ENCODE assay signal across 19 cellular contexts in the genomic region with DNA sequence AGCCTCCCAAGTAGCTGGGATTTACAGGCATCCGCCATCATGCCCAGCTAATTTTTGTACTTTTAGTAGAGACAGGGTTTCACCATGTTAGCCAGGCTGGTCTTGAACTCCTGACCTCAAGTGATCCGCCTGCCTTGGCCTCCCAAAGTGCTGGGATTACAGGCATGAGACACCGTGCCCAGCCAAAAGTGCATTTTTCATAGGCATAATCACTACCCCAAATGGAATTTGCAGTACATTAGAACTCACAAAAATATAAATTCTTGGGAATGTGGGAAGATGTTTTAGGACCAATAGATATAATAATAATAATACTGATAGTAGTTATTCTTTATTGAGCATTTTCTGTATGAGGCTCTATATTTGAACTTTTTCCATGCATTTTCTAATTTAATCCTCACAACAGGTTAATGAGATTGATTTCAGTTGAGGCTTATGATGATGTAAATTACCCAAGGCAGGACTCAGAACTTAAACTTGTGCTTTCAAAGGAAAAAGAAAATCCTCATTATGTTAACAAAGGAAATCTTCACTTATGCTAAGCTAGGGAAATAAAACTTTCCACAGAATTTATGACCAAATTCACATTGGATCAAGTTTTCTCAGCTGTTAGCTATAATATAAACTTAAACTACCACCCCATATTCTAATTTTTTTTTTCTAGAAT.
A peak's percentile ranks its signal among the peaks of the same experiment; 100 is the strongest.
DNase-seq lines count a peak whose midpoint lies in the region; ATAC-seq and TF ChIP-seq lines count a peak whose summit lies in the region.
"Had no signal": no experiment of that assay in that cellular context is flagged by ENCODE, and none has a peak within 500 bp of the region (broad histone marks: within the 10 kb centered on the region; RNA-seq: fewer than 3 reads in every experiment).

No MANE protein-coding gene starts in this region.

- no peaks in the 10 kb centered on the region for H3K36me3 ChIP-seq in HCT116 (ENCODE audit: control insufficient read depth in 1 of 2, insufficient read depth in 2 of 2, low read length in 2 of 2)
- peaks cover 3 to 17% of the 10 kb centered on the region in 2 experiments for H3K36me3 ChIP-seq in mesenchymal stem cell (ENCODE audit: control insufficient read depth in 1 of 2, insufficient read depth in 2 of 2, low read depth in 1 of 2, low read length in 2 of 2)
- no peaks in the 10 kb centered on the region for H3K36me3 ChIP-seq in gastroesophageal sphincter

- H3K23ac ChIP-seq in mesenchymal stem cell (ENCODE audit: low read length in 2 of 2), result no peak overlapping the region

- H3K27me3 ChIP-seq in HCT116 (ENCODE audit: insufficient read depth, low read length) (no peaks in the 10 kb centered on the region), mesenchymal stem cell (ENCODE audit: control insufficient read depth in 1 of 2, insufficient read depth in 1 of 2, low read length in 2 of 2) (no peaks in the 10 kb centered on the region), gastroesophageal sphincter (no peaks in the 10 kb centered on the region)
- H3K27me3 ChIP-seq: SJSA1 had no signal

- peaks cover 27% of the 10 kb centered on the region for H3K79me2 ChIP-seq in HCT116 (ENCODE audit: insufficient read depth, low read length)

- H3K27ac ChIP-seq in HCT116 (ENCODE audit: low read depth, low read length) (no peak overlapping the region), mesenchymal stem cell (ENCODE audit: low read length, poor library complexity, severe bottlenecking) (no peak overlapping the region), gastroesophageal sphincter (no peak overlapping the region)
- H3K27ac ChIP-seq: RWPE1 had no signal

- H2BK120ac ChIP-seq in mesenchymal stem cell (ENCODE audit: low read depth, low read length), result no peak overlapping the region

- WGBS in mesenchymal stem cell, result 78% methylated on average over 2 of the region's 3 CpGs
- WGBS in gastroesophageal sphincter (ENCODE audit: low coverage in 1 of 2), 2 donors, result 62 to 77% methylated on average over 2 to 3 of the region's 3 CpGs

- TF ChIP-seq CTCF in HCT116 (IDR thresholded peaks at IDR 0.05 in 2 of 3, conservative IDR thresholded peaks at IDR 0.05 in 1 of 3; ENCODE audit: borderline replicate concordance in 1 of 3, insufficient read depth in 1 of 3, low read depth in 2 of 3, low read length in 2 of 3) (no peak), cardiac fibroblast (IDR thresholded peaks at IDR 0.05; ENCODE audit: low read depth, low read length) (no peak), gastroesophageal sphincter (IDR thresholded peaks at IDR 0.05) (no peak)

- no peaks in the 10 kb centered on the region for H3K36me3 Mint-ChIP-seq in activated CD4-positive, alpha-beta T cell treated with anti-CD3 and anti-CD28 coated beads, Interleukin-2, amount 10 ng/mL, durations not matched to agents 24 days and 14 days (ENCODE audit: low read depth)
- H3K36me3 Mint-ChIP-seq: CD14-positive monocyte had no signal

- no peak overlapping the region for H4K8ac ChIP-seq in mesenchymal stem cell (ENCODE audit: low read length)

- no peaks in the 10 kb centered on the region for H3K9me2 ChIP-seq in HCT116 (ENCODE audit: insufficient read depth)

- H3K27me3 Mint-ChIP-seq in activated CD4-positive, alpha-beta T cell treated with anti-CD3 and anti-CD28 coated beads, Interleukin-2, amount 10 ng/mL, durations not matched to agents 24 days and 14 days, result peaks cover 4% of the 10 kb centered on the region

- TF ChIP-seq RAD21 in HCT116 (IDR thresholded peaks at IDR 0.05; ENCODE audit: low read depth), result no peak

- no peak overlapping the region for H3K4ac ChIP-seq in mesenchymal stem cell (ENCODE audit: low read depth in 1 of 2, low read length in 2 of 2)

- RAD21 ChIA-PET in HCT116 (lab: Charles Lee; ENCODE audit: low non-redundant PET in 1 of 2, low total read pairs in 2 of 2, uncharacterized antibody in 2 of 2, unreplicated experiment in 2 of 2), result no interaction called here

- BruUV-seq in HCT116 (replicated peaks; lab: Mats Ljungman, UMichigan), result no TSS peak

- H3K9me3 Mint-ChIP-seq in activated CD4-positive, alpha-beta T cell treated with anti-CD3 and anti-CD28 coated beads, Interleukin-2, amount 10 ng/mL, durations not matched to agents 24 days and 14 days, result no peaks in the 10 kb centered on the region

- H3K4me1 Mint-ChIP-seq in activated CD4-positive, alpha-beta T cell treated with anti-CD3 and anti-CD28 coated beads, Interleukin-2, amount 10 ng/mL, durations not matched to agents 24 days and 14 days, result no peaks in the 10 kb centered on the region

- no peak overlapping the region for H3K4me3 ChIP-seq in HCT116 (replicated peaks in 1 of 2; ENCODE audit: low read depth in 1 of 2, low read length in 2 of 2)
- H3K4me3 ChIP-seq in cardiac fibroblast (replicated peaks in 1 of 2; ENCODE audit: low read depth in 2 of 2, low read length in 2 of 2), result no peak overlapping the region
- no peak overlapping the region for H3K4me3 ChIP-seq in mesenchymal stem cell (ENCODE audit: insufficient read depth in 1 of 2, low read depth in 1 of 2, low read length in 2 of 2)
- no peak overlapping the region for H3K4me3 ChIP-seq in gastroesophageal sphincter
- H3K4me3 ChIP-seq: SJSA1 had no signal

- H3K14ac ChIP-seq in mesenchymal stem cell (ENCODE audit: low read length in 2 of 2), result no peak overlapping the region

- no peak overlapping the region for H3K4me3 Mint-ChIP-seq in activated CD4-positive, alpha-beta T cell treated with anti-CD3 and anti-CD28 coated beads, Interleukin-2, amount 10 ng/mL, durations not matched to agents 24 days and 14 days
- H3K4me3 Mint-ChIP-seq: CD14-positive monocyte had no signal

- ATAC-seq in HCT116 (no peak), gastroesophageal sphincter (no peak), GM18858 (IDR thresholded peaks at IDR 0.05; ENCODE audit: unreplicated experiment) (no peak)

- peak overlapping the region; percentile 18; the same call in 1 of the 2 replicates for H3K9ac ChIP-seq in HCT116 (ENCODE audit: low read length)
- H3K9ac ChIP-seq in mesenchymal stem cell (ENCODE audit: low read length), result peak overlapping the region; percentile 1

- POLR2A ChIA-PET in HCT116 (lab: Charles Lee), result no interaction called here

- H3K27ac Mint-ChIP-seq in activated CD4-positive, alpha-beta T cell treated with anti-CD3 and anti-CD28 coated beads, Interleukin-2, amount 10 ng/mL, durations not matched to agents 24 days and 14 days, result no peak overlapping the region
- H3K27ac Mint-ChIP-seq: CD14-positive monocyte had no signal

- H3K4me1 ChIP-seq in HCT116 (ENCODE audit: control insufficient read depth in 1 of 2, insufficient read depth in 2 of 2, low read length in 2 of 2), result peaks cover 11 to 39% of the 10 kb centered on the region in 2 experiments
- peaks cover 8% of the 10 kb centered on the region for H3K4me1 ChIP-seq in mesenchymal stem cell (ENCODE audit: control insufficient read depth, insufficient read depth, low read depth, low read length)
- peaks cover 0 to 35% (median 0%) of the 10 kb centered on the region in 3 donors for H3K4me1 ChIP-seq in gastroesophageal sphincter

- no peak for TF ChIP-seq EP300 in gastroesophageal sphincter (IDR thresholded peaks at IDR 0.05)

- H4K20me1 ChIP-seq in HCT116 (ENCODE audit: insufficient read depth), result no peaks in the 10 kb centered on the region

- no peak overlapping the region for H2BK12ac ChIP-seq in mesenchymal stem cell (ENCODE audit: low read length in 2 of 2)

- H2AK5ac ChIP-seq in mesenchymal stem cell (ENCODE audit: low read length, severe bottlenecking), result no peak overlapping the region

- H2AFZ ChIP-seq in HCT116 (ENCODE audit: low read depth, low read length, poor library complexity, severe bottlenecking), result no peak overlapping the region
- H2AFZ ChIP-seq in mesenchymal stem cell (ENCODE audit: low read depth, low read length), result no peak overlapping the region

- H3K9me3 ChIP-seq in HCT116 (ENCODE audit: control insufficient read depth in 1 of 2, insufficient read depth in 1 of 2, low read depth in 1 of 2, low read length in 2 of 2) (no peaks in the 10 kb centered on the region), mesenchymal stem cell (ENCODE audit: control insufficient read depth, low read length) (no peaks in the 10 kb centered on the region), gastroesophageal sphincter (no peaks in the 10 kb centered on the region)
- H3K9me3 ChIP-seq: SJSA1 had no signal

- peaks cover 24% of the 10 kb centered on the region for H3K79me1 ChIP-seq in mesenchymal stem cell (replicated peaks; ENCODE audit: low read length, poor library complexity, severe bottlenecking)

- no peak overlapping the region for H2BK5ac ChIP-seq in mesenchymal stem cell (ENCODE audit: low read depth, low read length, poor library complexity, severe bottlenecking)

- H4K91ac ChIP-seq in mesenchymal stem cell (ENCODE audit: low read length), result no peak overlapping the region

- TF ChIP-seq POLR2A in HCT116 (IDR thresholded peaks at IDR 0.05; ENCODE audit: borderline replicate concordance, extremely low read depth, insufficient read depth, insufficient read length) (no peak), gastroesophageal sphincter (IDR thresholded peaks at IDR 0.05) (no peak)

- no peak overlapping the region for H3K18ac ChIP-seq in mesenchymal stem cell (ENCODE audit: low read depth in 1 of 2, low read length in 2 of 2)

- CTCF ChIA-PET in HCT116 (lab: Charles Lee), result no interaction called here

- no peak overlapping the region for H2BK15ac ChIP-seq in mesenchymal stem cell (ENCODE audit: low read depth, poor library complexity, severe bottlenecking)

- H3K4me2 ChIP-seq in HCT116 (ENCODE audit: low read length) (peak overlapping the region; percentile 64), mesenchymal stem cell (ENCODE audit: low read length, poor library complexity, severe bottlenecking) (no peak overlapping the region)

- intact Hi-C loops in HCT116 (cut with micrococcal nuclease), result no loop called here
- intact Hi-C loops in activated CD4-positive, alpha-beta T cell treated with anti-CD3 and anti-CD28 coated beads, Interleukin-2, amount 10 ng/mL, durations not matched to agents 24 days and 14 days (cut with micrococcal nuclease), result no loop called here

- DNase-seq in EH (ENCODE audit: low read depth), result peak; percentile 71
- DNase-seq in HCT116 (ENCODE audit: low read depth, low spot score), result no peak
- DNase-seq in cardiac fibroblast (ENCODE audit: low read depth in 2 of 2), result peak; percentile 26 to 32
- DNase-seq in mesenchymal stem cell, result no peak
- no peak for DNase-seq in activated CD4-positive, alpha-beta T cell treated with anti-CD3 and anti-CD28 coated beads, Interleukin-2, amount 10 ng/mL, durations not matched to agents 24 days and 14 days
- DNase-seq in RKO (ENCODE audit: low spot score), result no peak
- DNase-seq: DMS 273 treated with DMSO at 0.1 percent for 48 hours, H7, KG1, NCI-H1436, NCI-H2029, NCI-H2171, NCI-H446 treated with DMSO at 0.1 percent for 48 hours, NCI-H748 treated with DMSO at 0.1 percent for 48 hours had no signal

TF ChIP-seq in HCT116, 20 proteins besides CTCF, POLR2A, EP300 and RAD21 (continues in another document):
- no peak for TF ChIP-seq EZH2 (IDR thresholded peaks at IDR 0.05)
- TF ChIP-seq JUND (IDR thresholded peaks at IDR 0.05), result no peak
- TF ChIP-seq SP1 (IDR thresholded peaks at IDR 0.05; ENCODE audit: low read depth), result no peak

Comparison
In these comparisons a context has a peak if more than half of its experiments do, and no peak if none do; other contexts are left out.
1. DNase-seq: peak in EH (single experiment) and cardiac fibroblast (2 of 2); none in HCT116 (single experiment), mesenchymal stem cell (single experiment), activated CD4-positive, alpha-beta T cell treated with anti-CD3 and anti-CD28 coated beads, Interleukin-2, amount 10 ng/mL, durations not matched to agents 24 days and 14 days (single experiment) and RKO (single experiment).